ENCODE assay signal across 30 cellular contexts in the genomic region with DNA sequence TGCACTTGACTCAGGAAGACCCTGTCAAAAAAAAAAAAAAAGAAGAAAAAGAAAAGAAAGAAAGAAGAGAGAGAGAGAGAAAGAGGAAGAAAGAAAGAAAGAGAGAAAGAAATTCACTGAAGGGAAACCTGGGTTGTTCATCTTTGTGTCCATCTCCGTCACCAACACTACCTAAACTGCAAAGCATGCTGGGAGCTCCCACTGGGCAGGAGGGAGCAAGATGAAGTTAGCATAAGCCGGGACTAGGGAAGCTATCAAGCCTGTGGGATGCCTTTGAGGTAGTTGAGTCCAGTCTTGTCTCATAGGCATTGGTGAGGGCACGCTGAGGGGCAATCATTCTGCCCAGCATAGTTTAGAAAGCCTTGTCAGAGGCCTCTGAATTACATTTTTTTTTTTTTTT. TPM values are rescaled to one million over a fixed set of nuclear protein-coding genes. Genes with fewer than 3 reads are reported as not detected.
DNase-seq lines count a peak whose midpoint lies in the region; ATAC-seq and TF ChIP-seq lines count a peak whose summit lies in the region.
"Had no signal": no experiment of that assay in that cellular context is flagged by ENCODE, and none has a peak within 500 bp of the region (broad histone marks: within the 10 kb centered on the region; RNA-seq: fewer than 3 reads in every experiment).

No MANE protein-coding gene starts in this region.

- H3K36me3 Mint-ChIP-seq in activated naive CD8-positive, alpha-beta T cell treated with anti-CD3 and anti-CD28 coated beads, Interleukin-2, amount 50 U/mL, for 24 hours (ENCODE audit: low read depth): no peaks in the 10 kb centered on the region
- no peaks in the 10 kb centered on the region for H3K36me3 Mint-ChIP-seq in activated naive CD8-positive, alpha-beta T cell treated with anti-CD3 and anti-CD28 coated beads for 36 hours
- no peaks in the 10 kb centered on the region for H3K36me3 Mint-ChIP-seq in activated CD8-positive, alpha-beta memory T cell treated with anti-CD3 and anti-CD28 coated beads, Interleukin-2, amount 10 ng/mL, durations not matched to agents 7 days and 5 days
- H3K36me3 Mint-ChIP-seq in osteocyte (ENCODE audit: unreplicated experiment) (no peaks in the 10 kb centered on the region), GM23338 (ENCODE audit: low read depth) (no peaks in the 10 kb centered on the region)
- H3K36me3 Mint-ChIP-seq: natural killer cell had no signal

- no peak for ATAC-seq in activated naive CD8-positive, alpha-beta T cell treated with anti-CD3 and anti-CD28 coated beads, Interleukin-2, amount 50 U/mL, for 24 hours
- ATAC-seq in activated CD8-positive, alpha-beta memory T cell treated with anti-CD3 and anti-CD28 coated beads, Interleukin-2, amount 10 ng/mL, durations not matched to agents 7 days and 5 days: no peak
- no peak for ATAC-seq in HG03025 (IDR thresholded peaks at IDR 0.05; ENCODE audit: low FRiP score, unreplicated experiment)
- no peak for ATAC-seq in GM23338
- ATAC-seq in HG02885 (IDR thresholded peaks at IDR 0.05; ENCODE audit: poor library complexity, unreplicated experiment): no peak
- ATAC-seq: gastrocnemius medialis, left ventricle myocardium superior, natural killer cell, Right ventricle myocardium inferior had no signal

- no peak overlapping the region for H3K27ac Mint-ChIP-seq in activated naive CD8-positive, alpha-beta T cell treated with anti-CD3 and anti-CD28 coated beads, Interleukin-2, amount 50 U/mL, for 24 hours
- no peak overlapping the region for H3K27ac Mint-ChIP-seq in activated naive CD8-positive, alpha-beta T cell treated with anti-CD3 and anti-CD28 coated beads for 36 hours
- no peak overlapping the region for H3K27ac Mint-ChIP-seq in activated CD8-positive, alpha-beta memory T cell treated with anti-CD3 and anti-CD28 coated beads, Interleukin-2, amount 10 ng/mL, durations not matched to agents 7 days and 5 days
- H3K27ac Mint-ChIP-seq in osteocyte (ENCODE audit: unreplicated experiment) (no peak overlapping the region), GM23338 (no peak overlapping the region)
- H3K27ac Mint-ChIP-seq: H9; natural killer cell; stimulated activated naive CD8-positive, alpha-beta T cell treated with anti-CD3 and anti-CD28 coated beads, Interleukin-15, Interleukin-2, amounts not matched to agents 100 ng/mL and 50 ng/mL, for 24 hours had no signal

- no peaks in the 10 kb centered on the region for H3K79me2 ChIP-seq in GM23338 (replicated peaks; ENCODE audit: insufficient read depth)

- H3K4me2 ChIP-seq in GM23338: no peak overlapping the region

- H3K36me3 ChIP-seq in HAP-1 (replicated peaks) (no peaks in the 10 kb centered on the region), GM23338 (ENCODE audit: insufficient read depth) (no peaks in the 10 kb centered on the region)
- H3K36me3 ChIP-seq: BE2C, esophagus squamous epithelium, gastrocnemius medialis, ovary, tibial nerve had no signal

- H3K27ac ChIP-seq in GM23338 (ENCODE audit: low read depth): no peak overlapping the region
- H3K27ac ChIP-seq: esophagus squamous epithelium, gastrocnemius medialis, HL-60, ovary, tibial nerve had no signal

- no peak overlapping the region for H3K4me3 Mint-ChIP-seq in activated naive CD8-positive, alpha-beta T cell treated with anti-CD3 and anti-CD28 coated beads, Interleukin-2, amount 50 U/mL, for 24 hours
- H3K4me3 Mint-ChIP-seq in activated naive CD8-positive, alpha-beta T cell treated with anti-CD3 and anti-CD28 coated beads for 36 hours: no peak overlapping the region
- no peak overlapping the region for H3K4me3 Mint-ChIP-seq in activated CD8-positive, alpha-beta memory T cell treated with anti-CD3 and anti-CD28 coated beads, Interleukin-2, amount 10 ng/mL, durations not matched to agents 7 days and 5 days
- H3K4me3 Mint-ChIP-seq in osteocyte (ENCODE audit: unreplicated experiment) (no peak overlapping the region), GM23338 (no peak overlapping the region)
- H3K4me3 Mint-ChIP-seq: H9; natural killer cell; stimulated activated naive CD8-positive, alpha-beta T cell treated with anti-CD3 and anti-CD28 coated beads, Interleukin-15, Interleukin-2, amounts not matched to agents 100 ng/mL and 50 ng/mL, for 24 hours had no signal

- DNase-seq in activated naive CD8-positive, alpha-beta T cell treated with anti-CD3 and anti-CD28 coated beads, Interleukin-2, amount 50 U/mL, for 24 hours: peak; percentile 0
- no peak for DNase-seq in activated naive CD8-positive, alpha-beta T cell treated with anti-CD3 and anti-CD28 coated beads for 36 hours
- DNase-seq in activated CD8-positive, alpha-beta memory T cell treated with anti-CD3 and anti-CD28 coated beads, Interleukin-2, amount 10 ng/mL, durations not matched to agents 7 days and 5 days: peak; percentile 37
- DNase-seq in osteocyte (ENCODE audit: extremely low spot score, unreplicated experiment): peak; percentile 49
- no peak for DNase-seq in HAP-1 (ENCODE audit: low spot score in 2 of 2)
- DNase-seq in GM23338 (ENCODE audit: low spot score): no peak
- DNase-seq: activated CD4-positive, alpha-beta T cell treated with anti-CD3 and anti-CD28 coated beads, Interleukin-2, amount 50 U/mL, for 4 hours; activated naive CD4-positive, alpha-beta T cell; BE2C; DMS79 treated with DMSO at 0.1 percent for 48 hours; esophagus squamous epithelium; gastrocnemius medialis; H9; hypothalamus; left ventricle myocardium superior; midbrain; natural killer cell; NCI-H1105 treated with DMSO at 0.1 percent for 48 hours; NCI-H2081 treated with DMSO at 0.1 percent for 48 hours; NCI-H345; NCI-H82; stimulated activated CD4-positive, alpha-beta T cell treated with anti-CD3 and anti-CD28 coated beads, Interleukin-4, amount 100 ng/mL, for 24 hours; T-helper 9 cell had no signal

- no peaks in the 10 kb centered on the region for H3K4me1 ChIP-seq in HAP-1
- no peaks in the 10 kb centered on the region for H3K4me1 ChIP-seq in GM23338 (ENCODE audit: insufficient read depth)
- H3K4me1 ChIP-seq: gastrocnemius medialis had no signal

- peaks cover 5% of the 10 kb centered on the region for H3K4me1 Mint-ChIP-seq in activated naive CD8-positive, alpha-beta T cell treated with anti-CD3 and anti-CD28 coated beads, Interleukin-2, amount 50 U/mL, for 24 hours
- H3K4me1 Mint-ChIP-seq in activated naive CD8-positive, alpha-beta T cell treated with anti-CD3 and anti-CD28 coated beads for 36 hours: peaks cover 11% of the 10 kb centered on the region
- H3K4me1 Mint-ChIP-seq in activated CD8-positive, alpha-beta memory T cell treated with anti-CD3 and anti-CD28 coated beads, Interleukin-2, amount 10 ng/mL, durations not matched to agents 7 days and 5 days: peaks cover 32% of the 10 kb centered on the region
- H3K4me1 Mint-ChIP-seq in osteocyte (ENCODE audit: unreplicated experiment): no peaks in the 10 kb centered on the region
- peaks cover 6% of the 10 kb centered on the region for H3K4me1 Mint-ChIP-seq in GM23338
- H3K4me1 Mint-ChIP-seq: natural killer cell had no signal

- H3K27me3 Mint-ChIP-seq in activated naive CD8-positive, alpha-beta T cell treated with anti-CD3 and anti-CD28 coated beads, Interleukin-2, amount 50 U/mL, for 24 hours: no peaks in the 10 kb centered on the region
- no peaks in the 10 kb centered on the region for H3K27me3 Mint-ChIP-seq in activated naive CD8-positive, alpha-beta T cell treated with anti-CD3 and anti-CD28 coated beads for 36 hours
- no peaks in the 10 kb centered on the region for H3K27me3 Mint-ChIP-seq in activated CD8-positive, alpha-beta memory T cell treated with anti-CD3 and anti-CD28 coated beads, Interleukin-2, amount 10 ng/mL, durations not matched to agents 7 days and 5 days
- H3K27me3 Mint-ChIP-seq in osteocyte (ENCODE audit: unreplicated experiment) (no peaks in the 10 kb centered on the region), GM23338 (ENCODE audit: insufficient read depth, low read depth, poor library complexity) (peaks cover 9% of the 10 kb centered on the region)
- H3K27me3 Mint-ChIP-seq: stimulated activated naive CD8-positive, alpha-beta T cell treated with anti-CD3 and anti-CD28 coated beads, Interleukin-15, Interleukin-2, amounts not matched to agents 100 ng/mL and 50 ng/mL, for 24 hours had no signal

- no peaks in the 10 kb centered on the region for H3K9me2 ChIP-seq in GM23338 (ENCODE audit: insufficient read depth)

- no peak overlapping the region for H2AFZ ChIP-seq in GM23338

- no peaks in the 10 kb centered on the region for H3F3A ChIP-seq in GM23338 (replicated peaks; ENCODE audit: low read depth)

- no peaks in the 10 kb centered on the region for H3K9me3 Mint-ChIP-seq in activated naive CD8-positive, alpha-beta T cell treated with anti-CD3 and anti-CD28 coated beads, Interleukin-2, amount 50 U/mL, for 24 hours
- no peaks in the 10 kb centered on the region for H3K9me3 Mint-ChIP-seq in activated naive CD8-positive, alpha-beta T cell treated with anti-CD3 and anti-CD28 coated beads for 36 hours
- H3K9me3 Mint-ChIP-seq in activated CD8-positive, alpha-beta memory T cell treated with anti-CD3 and anti-CD28 coated beads, Interleukin-2, amount 10 ng/mL, durations not matched to agents 7 days and 5 days (ENCODE audit: low read depth): no peaks in the 10 kb centered on the region
- H3K9me3 Mint-ChIP-seq in osteocyte (ENCODE audit: unreplicated experiment) (no peaks in the 10 kb centered on the region), GM23338 (no peaks in the 10 kb centered on the region)
- H3K9me3 Mint-ChIP-seq: H9; natural killer cell; stimulated activated naive CD8-positive, alpha-beta T cell treated with anti-CD3 and anti-CD28 coated beads, Interleukin-15, Interleukin-2, amounts not matched to agents 100 ng/mL and 50 ng/mL, for 24 hours had no signal

- no peaks in the 10 kb centered on the region for H3K27me3 ChIP-seq in HAP-1 (ENCODE audit: low read depth)
- H3K27me3 ChIP-seq in GM23338 (ENCODE audit: insufficient read depth): peaks cover 3% of the 10 kb centered on the region; the same call in 1 of the 2 replicates
- H3K27me3 ChIP-seq: BE2C, esophagus squamous epithelium, gastrocnemius medialis, ovary, tibial nerve had no signal

- H3K9me3 ChIP-seq in HAP-1: no peaks in the 10 kb centered on the region
- H3K9me3 ChIP-seq: BE2C, esophagus squamous epithelium, gastrocnemius medialis, ovary, tibial nerve had no signal

- in situ Hi-C loops in HAP-1 (cut with MboI; ENCODE audit: low sequenced_read_pairs): no loop called here

- H4K20me1 ChIP-seq in GM23338 (replicated peaks; ENCODE audit: insufficient read depth): no peaks in the 10 kb centered on the region

- CTCF ChIA-PET in activated CD8-positive, alpha-beta memory T cell treated with anti-CD3 and anti-CD28 coated beads, Interleukin-2, amount 10 ng/mL, durations not matched to agents 7 days and 5 days (lab: Charles Lee): interaction anchor here (0.7 to 21.0 kb wide), 6 partner anchors 20 to 439 kb away, joined by 3 to 395 read pairs (median 4); partner anchors contain the start of genes B3GNT9, FBXL8, HSF4 and TRADD

- H3K4me3 ChIP-seq in HAP-1: no peak overlapping the region
- no peak overlapping the region for H3K4me3 ChIP-seq in GM23338
- H3K4me3 ChIP-seq: esophagus squamous epithelium, gastrocnemius medialis, ovary, tibial nerve had no signal

- TF ChIP-seq CTCF in osteocyte (IDR thresholded peaks at IDR 0.05): no peak
- no peak for TF ChIP-seq CTCF in GM23338 (conservative IDR thresholded peaks at IDR 0.05; ENCODE audit: low read depth in 2 of 2)

RNA-seq across cellular contexts. Expression of gene CBFB, which starts 7.6 kb away (rescaled TPM):
- total RNA-seq in activated naive CD8-positive, alpha-beta T cell treated with anti-CD3 and anti-CD28 coated beads for 36 hours: 100 to 1,000 TPM; 110 to 114 TPM
- total RNA-seq in activated CD8-positive, alpha-beta memory T cell treated with anti-CD3 and anti-CD28 coated beads, Interleukin-2, amount 10 ng/mL, durations not matched to agents 7 days and 5 days: 100 to 1,000 TPM; 180 to 196 TPM
- 75.2 and 88.3 TPM in 2 replicates for total RNA-seq in osteocyte
- total RNA-seq in GM23338 (2014; rRNA removed; shearing (Covaris generic)): 26.9 and 27.8 TPM in 2 replicates
- 26.1 and 31.0 TPM in 2 replicates for polyA plus RNA-seq in GM23338 (2016; fragmentation: Nextera tagmentation; extraction: Ambion mirVana)

RNA-seq across cellular contexts. Expression of gene CES4A, which starts 32.9 kb away (rescaled TPM):
- total RNA-seq in activated naive CD8-positive, alpha-beta T cell treated with anti-CD3 and anti-CD28 coated beads for 36 hours: 1 to 10 TPM; 3.5 to 4.6 TPM
- total RNA-seq in activated CD8-positive, alpha-beta memory T cell treated with anti-CD3 and anti-CD28 coated beads, Interleukin-2, amount 10 ng/mL, durations not matched to agents 7 days and 5 days: 10 to 100 TPM in 1 of 2 experiments, 1 to 10 TPM in 1; 8.1 to 11.7 TPM
- 3.3 and 3.8 TPM in 2 replicates for total RNA-seq in osteocyte
- 0.10 and 0.39 TPM in 2 replicates for total RNA-seq in GM23338 (2014; rRNA removed; shearing (Covaris generic))
- 0.16 and 0.42 TPM in 2 replicates for polyA plus RNA-seq in GM23338 (2016; fragmentation: Nextera tagmentation; extraction: Ambion mirVana)

Comparison
In these comparisons a context has a peak if more than half of its experiments do, and no peak if none do; other contexts are left out.
1. DNase-seq: peak in activated naive CD8-positive, alpha-beta T cell treated with anti-CD3 and anti-CD28 coated beads, Interleukin-2, amount 50 U/mL, for 24 hours (single experiment), activated CD8-positive, alpha-beta memory T cell treated with anti-CD3 and anti-CD28 coated beads, Interleukin-2, amount 10 ng/mL, durations not matched to agents 7 days and 5 days (single experiment) and osteocyte (single experiment); none in activated naive CD8-positive, alpha-beta T cell treated with anti-CD3 and anti-CD28 coated beads for 36 hours (single experiment), HAP-1 (0 of 2) and GM23338 (single experiment).